Comparison of ENCODE assay signal across 12 cellular contexts in the genomic region with DNA sequence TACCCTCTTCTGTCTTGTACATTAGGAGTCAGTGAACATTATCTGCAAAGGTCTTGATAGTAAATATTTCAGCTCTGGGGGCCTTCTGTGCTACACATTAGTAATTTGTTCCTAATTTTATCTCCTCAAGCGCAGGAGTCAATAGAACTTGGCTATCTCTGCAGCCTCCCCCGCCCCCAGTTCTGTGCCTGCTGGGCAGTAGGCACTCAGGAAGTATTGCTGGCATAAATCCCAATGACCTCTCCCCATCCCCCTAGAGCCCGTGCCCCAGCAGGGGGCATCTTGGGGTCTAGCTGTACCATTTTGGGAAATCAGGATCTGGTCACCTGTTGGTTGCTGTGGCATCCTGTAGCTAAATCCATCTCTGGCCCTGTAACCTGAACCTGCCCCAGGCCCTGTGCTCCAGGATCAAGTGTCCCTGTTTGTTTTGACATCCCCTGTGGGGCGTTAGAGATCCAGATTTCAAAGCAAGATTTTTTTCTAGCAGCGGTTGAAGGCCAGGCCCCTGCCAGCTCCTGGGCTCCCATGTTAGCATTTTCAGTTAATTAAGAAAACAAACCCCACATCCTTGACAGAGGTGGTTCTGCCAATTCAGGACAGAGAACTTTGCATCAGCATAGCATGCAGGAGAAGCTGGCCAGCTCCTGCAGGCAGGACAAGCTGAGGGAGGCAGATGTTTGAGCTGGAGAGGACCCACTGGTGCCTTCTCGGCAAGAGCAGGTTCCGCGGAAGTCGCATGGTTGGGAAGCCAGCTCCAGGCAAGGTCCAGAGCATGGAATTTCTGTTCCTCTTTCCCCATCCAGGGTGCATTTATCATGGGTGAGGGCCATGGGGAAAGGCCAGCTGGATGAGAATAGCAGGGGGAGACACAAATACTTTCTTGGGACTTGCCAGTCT. TPM values are rescaled to one million over a fixed set of nuclear protein-coding genes. Genes with fewer than 3 reads are reported as not detected.
A peak's percentile ranks its signal among the peaks of the same experiment; 100 is the strongest.
DNase-seq lines count a peak whose midpoint lies in the region; ATAC-seq and TF ChIP-seq lines count a peak whose summit lies in the region.
"Had no signal": no experiment of that assay in that cellular context is flagged by ENCODE, and none has a peak within 500 bp of the region (broad histone marks: within the 10 kb centered on the region; RNA-seq: fewer than 3 reads in every experiment).

No MANE protein-coding gene starts in this region.

- no peak overlapping the region for H3K9ac ChIP-seq in mesendoderm (ENCODE audit: low read length)

- H3K27ac ChIP-seq in ascending aorta = peak overlapping the region; percentile 72 to 77
- no peak overlapping the region for H3K27ac ChIP-seq in mesendoderm (ENCODE audit: low read depth, low read length)
- peak overlapping the region; percentile 28 to 55 (median 35) for H3K27ac ChIP-seq in thyroid gland
- no peak overlapping the region for H3K27ac ChIP-seq in CD4-positive, alpha-beta memory T cell (ENCODE audit: low read depth, low read length)
- H3K27ac ChIP-seq in aorta (ENCODE audit: low read depth in 1 of 2, low read length in 2 of 2) = no peak overlapping the region

- H3K9me3 Mint-ChIP-seq in CD4-positive, alpha-beta memory T cell = no peaks in the 10 kb centered on the region
- H3K9me3 Mint-ChIP-seq: stimulated activated naive CD8-positive, alpha-beta T cell treated with anti-CD3 and anti-CD28 coated beads, Interleukin-15, amount 100 ng/mL, for 72 hours had no signal

- TF ChIP-seq POLR2A in thyroid gland (IDR thresholded peaks at IDR 0.05) = no peak

- no peaks in the 10 kb centered on the region for H3K36me3 Mint-ChIP-seq in CD4-positive, alpha-beta memory T cell

- no peak overlapping the region for H3K56ac ChIP-seq in mesendoderm (ENCODE audit: low read length)

- H3K27me3 Mint-ChIP-seq in CD4-positive, alpha-beta memory T cell = peaks cover 0 to 8% of the 10 kb centered on the region in 2 donors
- H3K27me3 Mint-ChIP-seq: stimulated activated naive CD8-positive, alpha-beta T cell treated with anti-CD3 and anti-CD28 coated beads, Interleukin-15, amount 100 ng/mL, for 72 hours had no signal

- H4K8ac ChIP-seq in mesendoderm (ENCODE audit: low read depth, low read length) = no peak overlapping the region

- DNase-seq in NCI-H1092 treated with DMSO at 0.1 percent for 48 hours (lab: John Stamatoyannopoulos, UW) (peak; percentile 22), NCI-H1092 (lab: John Stamatoyannopoulos, UW) (no peak), ascending aorta (ENCODE audit: low spot score in 2 of 2) (no peak), mesendoderm (peak; percentile 42), thyroid gland (peak; percentile 65 to 74), aorta (no peak)
- no peak for DNase-seq in CD4-positive, alpha-beta memory T cell
- DNase-seq: 8988T; activated T-cell treated with anti-CD3 and anti-CD28 coated beads, Interleukin-2, amount 50 U/mL, for 1 hour; effector memory CD4-positive, alpha-beta T cell; stimulated activated naive CD8-positive, alpha-beta T cell treated with anti-CD3 and anti-CD28 coated beads, Interleukin-15, amount 100 ng/mL, for 72 hours had no signal

- no peak overlapping the region for H2BK5ac ChIP-seq in mesendoderm (ENCODE audit: low read length)

- H3K4me2 ChIP-seq in mesendoderm (ENCODE audit: low read length) = no peak overlapping the region

- no peak overlapping the region for H2AK5ac ChIP-seq in mesendoderm (ENCODE audit: low read length)

- H2BK120ac ChIP-seq in mesendoderm (ENCODE audit: low read depth, low read length) = no peak overlapping the region

- H3K4ac ChIP-seq in mesendoderm (ENCODE audit: low read depth, low read length) = no peak overlapping the region

- H3K27me3 ChIP-seq in ascending aorta (no peaks in the 10 kb centered on the region), mesendoderm (ENCODE audit: insufficient read depth, low read length, poor library complexity) (no peaks in the 10 kb centered on the region), thyroid gland (no peaks in the 10 kb centered on the region), aorta (ENCODE audit: control insufficient read depth in 1 of 2, insufficient read depth in 2 of 2, low read length in 1 of 2) (no peaks in the 10 kb centered on the region)
- H3K27me3 ChIP-seq in CD4-positive, alpha-beta memory T cell (ENCODE audit: insufficient read depth, low read length) = no peaks in the 10 kb centered on the region

- H3K18ac ChIP-seq in mesendoderm (ENCODE audit: low read length) = no peak overlapping the region

- TF ChIP-seq CTCF in ascending aorta (IDR thresholded peaks at IDR 0.05) (no peak), thyroid gland (IDR thresholded peaks at IDR 0.05) (peak in 1 of 6 experiments; percentile 7)

- H3K4me3 Mint-ChIP-seq in CD4-positive, alpha-beta memory T cell = no peak overlapping the region
- H3K4me3 Mint-ChIP-seq: stimulated activated naive CD8-positive, alpha-beta T cell treated with anti-CD3 and anti-CD28 coated beads, Interleukin-15, amount 100 ng/mL, for 72 hours had no signal

- H3K4me3 ChIP-seq in ascending aorta (no peak overlapping the region), mesendoderm (ENCODE audit: low read length) (no peak overlapping the region), thyroid gland (replicated peaks in 1 of 3) (no peak overlapping the region), aorta (ENCODE audit: low read length in 2 of 2) (no peak overlapping the region)
- no peak overlapping the region for H3K4me3 ChIP-seq in CD4-positive, alpha-beta memory T cell (ENCODE audit: low read length in 2 of 2)

- H3K4me1 ChIP-seq in ascending aorta (peaks cover 31 to 52% of the 10 kb centered on the region in 2 donors), mesendoderm (ENCODE audit: control insufficient read depth, low read depth, low read length) (peaks cover 4% of the 10 kb centered on the region), thyroid gland (peaks cover 9 to 27% of the 10 kb centered on the region in 2 donors), aorta (ENCODE audit: control insufficient read depth in 1 of 2, insufficient read depth in 2 of 2, low read length in 2 of 2) (peaks cover 0 to 10% of the 10 kb centered on the region in 2 donors)
- H3K4me1 ChIP-seq in CD4-positive, alpha-beta memory T cell (ENCODE audit: insufficient read depth, low read length) = no peaks in the 10 kb centered on the region

- H3K27ac Mint-ChIP-seq in CD4-positive, alpha-beta memory T cell = no peak overlapping the region
- H3K27ac Mint-ChIP-seq: stimulated activated naive CD8-positive, alpha-beta T cell treated with anti-CD3 and anti-CD28 coated beads, Interleukin-15, amount 100 ng/mL, for 72 hours had no signal

- ATAC-seq in aorta (ENCODE audit: low FRiP score) (no peak), GM19467 (IDR thresholded peaks at IDR 0.05; ENCODE audit: unreplicated experiment) (no peak)
- ATAC-seq: stimulated activated naive CD8-positive, alpha-beta T cell treated with anti-CD3 and anti-CD28 coated beads, Interleukin-15, amount 100 ng/mL, for 72 hours had no signal

- intact Hi-C loops in ascending aorta (cut with DNase I) (no loop called here), thyroid gland (cut with DNase I) (no loop called here), aorta (cut with DNase I) (no loop called here)
- intact Hi-C loops in CD4-positive, alpha-beta memory T cell (cut with micrococcal nuclease) = no loop called here

- CTCF ChIA-PET in CD4-positive, alpha-beta memory T cell (lab: Charles Lee; ENCODE audit: partially characterized antibody) = interaction anchor here (0.6 kb wide), 1 partner anchor 872 kb away, joined by 3 read pairs; no protein-coding TSS in a partner anchor

- H3K4me1 Mint-ChIP-seq in CD4-positive, alpha-beta memory T cell = no peaks in the 10 kb centered on the region
- H3K4me1 Mint-ChIP-seq: stimulated activated naive CD8-positive, alpha-beta T cell treated with anti-CD3 and anti-CD28 coated beads, Interleukin-15, amount 100 ng/mL, for 72 hours had no signal

- H3K36me3 ChIP-seq in ascending aorta (no peaks in the 10 kb centered on the region), mesendoderm (ENCODE audit: control insufficient read depth, insufficient read depth, low read length) (no peaks in the 10 kb centered on the region), thyroid gland (no peaks in the 10 kb centered on the region), aorta (ENCODE audit: control insufficient read depth in 1 of 2, insufficient read depth in 2 of 2, low read length in 1 of 2) (no peaks in the 10 kb centered on the region)
- no peaks in the 10 kb centered on the region for H3K36me3 ChIP-seq in CD4-positive, alpha-beta memory T cell (ENCODE audit: insufficient read depth, low read length)

- WGBS in mesendoderm (ENCODE audit: extremely low coverage, insufficient coverage, low lambda C conversion rate) = no CpG with 5 or more reads among the region's 9 CpGs
- 45 to 55% methylated on average over 7 to 9 of the region's 9 CpGs for WGBS in thyroid gland, 2 donors
- WGBS in aorta, 2 donors = 13 to 21% methylated on average over 9 of the region's 9 CpGs

- no peak overlapping the region for H3K23ac ChIP-seq in mesendoderm (ENCODE audit: low read length)

- no peak overlapping the region for H4K5ac ChIP-seq in mesendoderm (ENCODE audit: low read length)

- POLR2A ChIA-PET in CD4-positive, alpha-beta memory T cell (lab: Charles Lee; ENCODE audit: partially characterized antibody) = no interaction called here

- no peaks in the 10 kb centered on the region for H3K79me2 ChIP-seq in mesendoderm (ENCODE audit: control insufficient read depth, insufficient read depth, low read length)

- no peaks in the 10 kb centered on the region for H3K9me3 ChIP-seq in ascending aorta
- H3K9me3 ChIP-seq in thyroid gland = no peaks in the 10 kb centered on the region
- no peaks in the 10 kb centered on the region for H3K9me3 ChIP-seq in CD4-positive, alpha-beta memory T cell (ENCODE audit: control insufficient read depth in 1 of 2, low read length in 2 of 2)
- no peaks in the 10 kb centered on the region for H3K9me3 ChIP-seq in aorta (ENCODE audit: control insufficient read depth, low read length)

- H3K79me1 ChIP-seq in mesendoderm (ENCODE audit: low read length) = no peaks in the 10 kb centered on the region

- no peak overlapping the region for H2BK15ac ChIP-seq in mesendoderm (replicated peaks; ENCODE audit: low read depth)

RNA-seq across cellular contexts. Expression of a gene that starts 32.1 kb away (rescaled TPM):
- 44.0 TPM for total RNA-seq in ascending aorta
- 1.7 TPM for polyA plus RNA-seq in mesendoderm (2013, experiment 1 of 2)
- 1.9 TPM for polyA plus RNA-seq in mesendoderm (2013, experiment 2 of 2)
- 10 to 100 TPM; 17.8 to 37.0 (median 23.8) TPM for total RNA-seq in thyroid gland
- not detected for total RNA-seq in CD4-positive, alpha-beta memory T cell
- polyA plus RNA-seq in CD4-positive, alpha-beta memory T cell = not detected
- total RNA-seq in aorta = 10 to 100 TPM; 61.5 to 62.1 TPM
- polyA plus RNA-seq in aorta = 10 to 100 TPM; 27.3 to 30.4 TPM

Comparison
In these comparisons a context has a peak if more than half of its experiments do, and no peak if none do; other contexts are left out.
1. DNase-seq: peak in NCI-H1092 treated with DMSO at 0.1 percent for 48 hours (single experiment), mesendoderm (single experiment) and thyroid gland (2 of 2); none in NCI-H1092 (single experiment), ascending aorta (0 of 2), CD4-positive, alpha-beta memory T cell (0 of 5) and aorta (0 of 2).
2. H3K27ac ChIP-seq: peak in ascending aorta (2 of 2) and thyroid gland (3 of 3); none in mesendoderm (single experiment), CD4-positive, alpha-beta memory T cell (single experiment) and aorta (0 of 2).
3. RNA of a gene that starts 32.1 kb away (total RNA-seq): 61.5 to 62.1 TPM in aorta, 44.0 TPM in ascending aorta (single experiment) and 17.8 to 37.0 TPM in thyroid gland; not detected in CD4-positive, alpha-beta memory T cell; every median in the first group is over 10 times any median in the second.